7 cellular contexts compared by ENCODE assay signal in the genomic region with DNA sequence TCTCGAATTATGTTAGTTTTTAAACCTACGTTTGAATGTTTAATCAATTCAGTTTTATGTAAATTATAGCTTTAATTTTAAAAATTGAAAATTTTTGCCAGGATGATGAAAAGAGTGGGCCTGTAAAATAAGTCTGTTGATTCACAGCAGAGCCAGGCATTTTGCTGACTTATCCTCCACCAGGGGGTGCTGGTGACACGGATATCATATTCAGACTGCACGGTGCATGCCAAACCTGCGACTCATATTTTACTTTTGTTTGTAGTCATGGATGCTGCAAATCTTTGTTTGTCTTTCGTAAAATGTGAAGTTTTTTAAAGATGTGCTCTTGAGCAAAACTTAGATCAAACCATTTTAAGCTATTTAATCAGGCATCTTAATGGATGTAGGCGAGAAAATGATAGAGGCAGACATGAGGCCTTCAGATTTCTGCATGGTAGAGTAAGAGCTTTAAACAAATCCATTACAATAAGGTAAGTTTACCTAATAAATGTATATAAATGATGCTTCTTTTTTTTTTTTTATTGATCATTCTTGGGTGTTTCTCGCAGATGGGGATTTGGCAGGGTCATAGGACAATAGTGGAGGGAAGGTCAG. TPM values are rescaled to one million over a fixed set of nuclear protein-coding genes. Genes with fewer than 3 reads are reported as not detected.
DNase-seq lines count a peak whose midpoint lies in the region; ATAC-seq, FAIRE-seq and TF ChIP-seq lines count a peak whose summit lies in the region.

No MANE protein-coding gene starts in this region.

- POLR2A ChIA-PET in RWPE1 (lab: Yijun Ruan, JAX; ENCODE audit: low non-redundant PET) = no interaction called here
- POLR2A ChIA-PET in K562 (lab: Yijun Ruan, JAX) = no interaction called here

- TF ChIP-seq RAD21 in K562 (CRISPR knock-in tag; conservative IDR thresholded peaks at IDR 0.05 in 1 of 2, IDR thresholded peaks at IDR 0.05 in 1 of 2) = peak; percentile 49 to 74

- H3K9me3 ChIP-seq in K562 (replicated peaks; ENCODE audit: control insufficient read depth, insufficient read depth, low read depth, low read length) = no peaks in the 10 kb centered on the region

- no peaks in the 10 kb centered on the region for H3K36me3 ChIP-seq in K562 (ENCODE audit: control insufficient read depth, insufficient read depth, low read length)

- no peak overlapping the region for H3K9ac ChIP-seq in K562 (ENCODE audit: insufficient read depth in 1 of 2, low read depth in 2 of 2, low read length in 2 of 2)

- no peak for TF ChIP-seq POLR2A in K562 (conservative IDR thresholded peaks at IDR 0.05)

- no peak for TF ChIP-seq EP300 in K562 (IDR thresholded peaks at IDR 0.05; ENCODE audit: low read length)

- no peaks in the 10 kb centered on the region for H4K20me1 ChIP-seq in K562 (replicated peaks; ENCODE audit: control insufficient read depth, insufficient read depth, low read length)

- H3K27ac ChIP-seq in RWPE1 (no peak overlapping the region), K562 (ENCODE audit: extremely low read depth, low read depth, low read length) (no peak overlapping the region)

- H3K27me3 ChIP-seq in K562 (ENCODE audit: control insufficient read depth in 2 of 2, insufficient read depth in 2 of 2, low read length in 2 of 2) = no peaks in the 10 kb centered on the region

- FAIRE-seq in GM19239 (lab: Jason Lieb, UNC) = peak; percentile 78
- peak; percentile 89 for FAIRE-seq in K562 (lab: Jason Lieb, UNC)

- no peaks in the 10 kb centered on the region for H3K79me2 ChIP-seq in K562 (ENCODE audit: control insufficient read depth, insufficient read depth, low read length)

- no peak overlapping the region for H2AFZ ChIP-seq in K562 (ENCODE audit: low read depth, low read length)

- intact Hi-C loops in K562 (cut with micrococcal nuclease) = loop anchor here (5.0 kb wide), 1 partner anchor 335 kb away; no protein-coding TSS in a partner anchor

- in situ Hi-C loops in K562 (cut with MboI) = loop anchor here (10.0 to 25.0 kb wide), 2 partner anchors 328 to 435 kb away; no protein-coding TSS in a partner anchor

- CTCF ChIA-PET in RWPE1 (lab: Yijun Ruan, JAX) = interaction anchor here (0.5 to 1.3 kb wide), 6 partner anchors 42 to 1286 kb away, joined by 3 to 9 read pairs (median 4); no protein-coding TSS in a partner anchor
- CTCF ChIA-PET in K562 (lab: Yijun Ruan, JAX; ENCODE audit: low intra/inter-chr PET ratio) = interaction anchor here (0.8 to 0.9 kb wide), 2 partner anchors 184 to 361 kb away, joined by 3 read pairs; no protein-coding TSS in a partner anchor

- H3K4me1 ChIP-seq in K562 (replicated peaks in 1 of 2; ENCODE audit: control insufficient read depth in 2 of 2, insufficient read depth in 2 of 2, low read length in 2 of 2) = no peaks in the 10 kb centered on the region

- H3K4me2 ChIP-seq in K562 (ENCODE audit: insufficient read depth, low read length) = no peak overlapping the region

- no TSS peak for BruUV-seq in K562 (replicated peaks; lab: Mats Ljungman, UMichigan)

- 29% methylated on average over 8 of the region's 8 CpGs for WGBS in K562 (ENCODE audit: insufficient coverage, low coverage, missing lambda C conversion rate)

- H3K4me3 ChIP-seq in K562 = no peak overlapping the region

- no peaks in the 10 kb centered on the region for H3K9me1 ChIP-seq in K562 (ENCODE audit: control insufficient read depth, insufficient read depth, low read length)

- peak; percentile 70 for DNase-seq in Daoy (ENCODE audit: low read depth)
- DNase-seq in GM19239 (ENCODE audit: insufficient read length, low spot score) = peak; percentile 30
- DNase-seq in RWPE1 (ENCODE audit: low spot score) = peak; percentile 52
- DNase-seq in K562 (ENCODE audit: extremely low read depth in 1 of 4, low spot score in 3 of 4) = peak; percentile 58 to 80 (median 64)
- DNase-seq in inferior parietal cortex (ENCODE audit: extremely low spot score) = peak; percentile 71
- DNase-seq in stimulated activated CD4-positive, alpha-beta T cell treated with anti-CD3 and anti-CD28 coated beads, Interleukin-1b, Interleukin-23, amount 100 ng/mL, for 48 hours = peak; percentile 69

- TF ChIP-seq CTCF in RWPE1 (conservative IDR thresholded peaks at IDR 0.05; ENCODE audit: low read depth) (peak; percentile 63), K562 (IDR thresholded peaks at IDR 0.05 in 2 of 3, conservative IDR thresholded peaks at IDR 0.05 in 1 of 3; ENCODE audit: insufficient read depth in 2 of 3, low read depth in 1 of 3, low read length in 3 of 3) (peak; percentile 75 to 79 (median 78))

- ATAC-seq in HG03354 (IDR thresholded peaks at IDR 0.05; ENCODE audit: poor library complexity, severe bottlenecking, unreplicated experiment) (peak; percentile 94), K562 (peak; percentile 97)

RNA-seq across cellular contexts. Expression of a gene that starts 3.6 kb away (rescaled TPM):
- total RNA-seq in Daoy (2014; rRNA removed; shearing (Covaris generic)) = not detected in 2 replicates
- not detected in 2 replicates for total RNA-seq in K562 (2011; cell fraction: chromatin; rRNA removed; ENCODE audit: low replicate concordance)
- not detected in 2 replicates for total RNA-seq in K562 (2011; cell fraction: nucleolus; rRNA removed)
- total RNA-seq in K562 (2011; cell fraction: nucleoplasm; rRNA removed) = not detected in 2 replicates
- total RNA-seq in K562 (2014; rRNA removed) = not detected in 2 replicates
- total RNA-seq in K562 (2014; rRNA removed; fragmentation: Illumina TruSeq; extraction: Trizol) = not detected in 2 replicates
- total RNA-seq in K562 (2015; rRNA removed; fragmentation: Illumina TruSeq; extraction: Trizol) = not detected in 2 replicates
- total RNA-seq in K562 (2021) = not detected in 2 replicates
- not detected in 2 replicates for polyA plus RNA-seq in K562 (2011; rRNA removed)
- not detected in 2 replicates for polyA plus RNA-seq in K562 (2011; cell fraction: cytosol; rRNA removed)
- not detected in 2 replicates for polyA plus RNA-seq in K562 (2011; cell fraction: nucleus; rRNA removed)
- 0.07 TPM in 1 of 2 replicates, not detected in the other for polyA plus RNA-seq in K562 (2012)
- not detected in 2 replicates for polyA plus RNA-seq in K562 (2014; fragmentation: Illumina TruSeq; extraction: Trizol)
- polyA plus RNA-seq in K562 (2014; fragmentation: Nextera tagmentation; extraction: Ambion mirVana) = under 1 TPM in 1 of 2 experiments, not detected in 1; 0.13 TPM
- polyA plus RNA-seq in K562 (2014; rRNA removed) = not detected in 2 replicates
- not detected in 2 replicates for polyA minus RNA-seq in K562 (2011; rRNA and poly(A)+ RNA removed)
- polyA minus RNA-seq in K562 (2011; cell fraction: cytosol; rRNA and poly(A)+ RNA removed) = not detected in 2 replicates
- polyA minus RNA-seq in K562 (2011; cell fraction: nucleus; rRNA and poly(A)+ RNA removed) = not detected in 2 replicates

RNA-seq across cellular contexts. Expression of a gene that starts 18.1 kb away (rescaled TPM):
- total RNA-seq in Daoy (2014; rRNA removed; shearing (Covaris generic)) = not detected in 2 replicates
- total RNA-seq in K562 (2011; cell fraction: chromatin; rRNA removed; ENCODE audit: low replicate concordance) = not detected in 2 replicates
- total RNA-seq in K562 (2011; cell fraction: nucleolus; rRNA removed) = not detected in 2 replicates
- not detected in 2 replicates for total RNA-seq in K562 (2011; cell fraction: nucleoplasm; rRNA removed)
- total RNA-seq in K562 (2014; rRNA removed) = not detected in 2 replicates
- total RNA-seq in K562 (2014; rRNA removed; fragmentation: Illumina TruSeq; extraction: Trizol) = not detected in 2 replicates
- not detected in 2 replicates for total RNA-seq in K562 (2015; rRNA removed; fragmentation: Illumina TruSeq; extraction: Trizol)
- not detected in 2 replicates for total RNA-seq in K562 (2021)
- not detected in 2 replicates for polyA plus RNA-seq in K562 (2011; rRNA removed)
- not detected in 2 replicates for polyA plus RNA-seq in K562 (2011; cell fraction: cytosol; rRNA removed)
- polyA plus RNA-seq in K562 (2011; cell fraction: nucleus; rRNA removed) = not detected in 2 replicates
- 0.14 TPM in 1 of 2 replicates, not detected in the other for polyA plus RNA-seq in K562 (2012)
- not detected in 2 replicates for polyA plus RNA-seq in K562 (2014; fragmentation: Illumina TruSeq; extraction: Trizol)
- under 1 TPM in 1 of 2 experiments, not detected in 1; 0.56 TPM for polyA plus RNA-seq in K562 (2014; fragmentation: Nextera tagmentation; extraction: Ambion mirVana)
- not detected in 2 replicates for polyA plus RNA-seq in K562 (2014; rRNA removed)
- not detected in 2 replicates for polyA minus RNA-seq in K562 (2011; rRNA and poly(A)+ RNA removed)
- not detected in 2 replicates for polyA minus RNA-seq in K562 (2011; cell fraction: cytosol; rRNA and poly(A)+ RNA removed)
- polyA minus RNA-seq in K562 (2011; cell fraction: nucleus; rRNA and poly(A)+ RNA removed) = not detected in 2 replicates

RNA-seq across cellular contexts. Expression of a gene that starts 22.2 kb away (rescaled TPM):
- not detected in 2 replicates for total RNA-seq in Daoy (2014; rRNA removed; shearing (Covaris generic))
- total RNA-seq in K562 (2011; cell fraction: chromatin; rRNA removed; ENCODE audit: low replicate concordance) = not detected in 2 replicates
- total RNA-seq in K562 (2011; cell fraction: nucleolus; rRNA removed) = not detected in 2 replicates
- not detected in 2 replicates for total RNA-seq in K562 (2011; cell fraction: nucleoplasm; rRNA removed)
- total RNA-seq in K562 (2014; rRNA removed) = not detected in 2 replicates
- not detected in 2 replicates for total RNA-seq in K562 (2014; rRNA removed; fragmentation: Illumina TruSeq; extraction: Trizol)
- not detected in 2 replicates for total RNA-seq in K562 (2015; rRNA removed; fragmentation: Illumina TruSeq; extraction: Trizol)
- not detected in 2 replicates for total RNA-seq in K562 (2021)
- not detected in 2 replicates for polyA plus RNA-seq in K562 (2011; rRNA removed)
- not detected in 2 replicates for polyA plus RNA-seq in K562 (2011; cell fraction: cytosol; rRNA removed)
- polyA plus RNA-seq in K562 (2011; cell fraction: nucleus; rRNA removed) = not detected in 2 replicates
- 0.10 TPM in 1 of 2 replicates, not detected in the other for polyA plus RNA-seq in K562 (2012)
- not detected in 2 replicates for polyA plus RNA-seq in K562 (2014; fragmentation: Illumina TruSeq; extraction: Trizol)
- polyA plus RNA-seq in K562 (2014; fragmentation: Nextera tagmentation; extraction: Ambion mirVana) = not detected
- not detected in 2 replicates for polyA plus RNA-seq in K562 (2014; rRNA removed)
- polyA minus RNA-seq in K562 (2011; rRNA and poly(A)+ RNA removed) = not detected in 2 replicates
- polyA minus RNA-seq in K562 (2011; cell fraction: cytosol; rRNA and poly(A)+ RNA removed) = not detected in 2 replicates
- not detected in 2 replicates for polyA minus RNA-seq in K562 (2011; cell fraction: nucleus; rRNA and poly(A)+ RNA removed)

RNA-seq across cellular contexts. Expression of a gene that starts 43.1 kb away (rescaled TPM):
- not detected in 2 replicates for total RNA-seq in Daoy (2014; rRNA removed; shearing (Covaris generic))
- total RNA-seq in K562 (2011; cell fraction: chromatin; rRNA removed; ENCODE audit: low replicate concordance) = 0.11 TPM in 1 of 2 replicates, not detected in the other
- total RNA-seq in K562 (2011; cell fraction: nucleolus; rRNA removed) = not detected in 2 replicates
- total RNA-seq in K562 (2011; cell fraction: nucleoplasm; rRNA removed) = not detected in 2 replicates
- not detected in 2 replicates for total RNA-seq in K562 (2014; rRNA removed)
- total RNA-seq in K562 (2014; rRNA removed; fragmentation: Illumina TruSeq; extraction: Trizol) = not detected in 2 replicates
- not detected in 2 replicates for total RNA-seq in K562 (2015; rRNA removed; fragmentation: Illumina TruSeq; extraction: Trizol)
- total RNA-seq in K562 (2021) = not detected in 2 replicates
- not detected in 2 replicates for polyA plus RNA-seq in K562 (2011; rRNA removed)
- not detected in 2 replicates for polyA plus RNA-seq in K562 (2011; cell fraction: cytosol; rRNA removed)
- polyA plus RNA-seq in K562 (2011; cell fraction: nucleus; rRNA removed) = not detected in 2 replicates
- 0.09 TPM in 1 of 2 replicates, not detected in the other for polyA plus RNA-seq in K562 (2012)
- polyA plus RNA-seq in K562 (2014; fragmentation: Illumina TruSeq; extraction: Trizol) = not detected in 2 replicates
- polyA plus RNA-seq in K562 (2014; fragmentation: Nextera tagmentation; extraction: Ambion mirVana) = under 1 TPM in 1 of 2 experiments, not detected in 1; 0.18 TPM
- not detected in 2 replicates for polyA plus RNA-seq in K562 (2014; rRNA removed)
- not detected in 2 replicates for polyA minus RNA-seq in K562 (2011; rRNA and poly(A)+ RNA removed)
- not detected in 2 replicates for polyA minus RNA-seq in K562 (2011; cell fraction: cytosol; rRNA and poly(A)+ RNA removed)
- polyA minus RNA-seq in K562 (2011; cell fraction: nucleus; rRNA and poly(A)+ RNA removed) = not detected in 2 replicates
